Comparison of ENCODE assay signal across 8 cellular contexts in the genomic region with DNA sequence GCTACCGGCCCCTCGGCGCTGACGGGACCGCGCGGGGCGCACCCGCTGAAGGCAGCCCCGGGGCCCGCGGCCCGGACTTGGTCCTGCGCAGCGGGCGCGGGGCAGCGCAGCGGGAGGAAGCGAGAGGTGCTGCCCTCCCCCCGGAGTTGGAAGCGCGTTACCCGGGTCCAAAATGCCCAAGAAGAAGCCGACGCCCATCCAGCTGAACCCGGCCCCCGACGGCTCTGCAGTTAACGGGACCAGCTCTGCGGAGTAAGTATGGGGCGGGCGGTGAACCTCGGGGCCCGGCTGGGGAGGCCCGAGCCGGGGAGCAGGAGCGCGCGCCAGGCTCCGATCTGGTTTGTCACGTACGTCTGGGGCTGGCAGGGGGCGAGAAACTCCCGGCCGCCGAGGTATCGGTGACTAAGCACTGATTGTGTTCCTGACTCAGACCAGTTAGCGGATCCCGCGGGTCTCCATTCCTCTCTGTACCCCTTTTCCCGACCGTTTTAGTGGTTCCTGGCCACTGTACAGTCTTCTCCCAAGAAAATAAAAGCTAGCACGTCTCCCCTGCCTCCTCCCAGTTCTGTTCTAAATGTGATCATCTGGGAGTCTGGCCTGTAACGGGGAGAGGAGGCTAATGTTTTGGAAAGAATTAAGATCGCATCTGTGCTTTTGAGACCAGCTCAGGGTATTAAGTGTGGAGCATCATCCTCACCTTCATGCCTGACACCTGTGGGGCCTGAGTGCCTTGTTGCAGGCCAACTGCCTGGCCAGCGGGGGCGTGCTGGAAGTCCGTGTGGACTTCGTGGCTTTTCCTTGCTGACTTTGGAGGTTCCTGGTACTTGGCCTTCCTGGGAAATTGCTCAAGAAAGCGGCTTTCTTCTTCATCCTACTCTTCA. TPM values are rescaled to one million over a fixed set of nuclear protein-coding genes. Genes with fewer than 3 reads are reported as not detected.
DNase-seq lines count a peak whose midpoint lies in the region; ATAC-seq and TF ChIP-seq lines count a peak whose summit lies in the region.

No MANE protein-coding gene starts in this region.

- H3K9me3 ChIP-seq in Loucy (ENCODE audit: insufficient read depth, low read depth, low read length): no peaks in the 10 kb centered on the region

- H3K4me1 ChIP-seq in Loucy (ENCODE audit: insufficient read depth, low read length, poor library complexity, severe bottlenecking): peaks cover 46% of the 10 kb centered on the region

- no peaks in the 10 kb centered on the region for H3K9me2 ChIP-seq in Loucy (replicated peaks; ENCODE audit: low read depth, low read length)

- H3K27me3 ChIP-seq in Loucy (ENCODE audit: insufficient read depth, low read length, poor library complexity, severe bottlenecking): no peaks in the 10 kb centered on the region

- H3F3A ChIP-seq in Loucy (ENCODE audit: low read depth): 0 out of 2 replicates have a peak, but pooled peaks cover 7% of the 10 kb centered on the region

- H2AFZ ChIP-seq in Loucy (ENCODE audit: low read length): peak overlapping the region; percentile 72; the same call in 1 of the 2 replicates

- H3K9ac ChIP-seq in Loucy (ENCODE audit: low read depth, low read length, poor library complexity, severe bottlenecking): peak overlapping the region; percentile 75

- H3K4me1 Mint-ChIP-seq in chondrocyte (ENCODE audit: low read depth): peaks cover 44% of the 10 kb centered on the region

- peak overlapping the region; percentile 97 for H3K4me3 ChIP-seq in Loucy (ENCODE audit: low read length, poor library complexity, severe bottlenecking)

- DNase-seq in DMS 273 (lab: John Stamatoyannopoulos, UW; ENCODE audit: unreplicated experiment) (peak; percentile 64), chondrocyte (ENCODE audit: low spot score) (no peak), left lobe of liver (ENCODE audit: low spot score) (peak; percentile 63), inferior parietal cortex (ENCODE audit: extremely low spot score) (no peak)
- peak; percentile 81 to 82 for DNase-seq in activated CD4-positive, alpha-beta T cell treated with anti-CD3 and anti-CD28 coated beads for 4 hours
- DNase-seq in stimulated activated CD4-positive, alpha-beta T cell treated with anti-CD3 and anti-CD28 coated beads, Interleukin-2, amount 100 ng/mL, for 4 hours (ENCODE audit: low read depth): peak; percentile 77

- H3K4me2 ChIP-seq in Loucy (ENCODE audit: low read depth, low read length, poor library complexity, severe bottlenecking): peak overlapping the region; percentile 89

- H3K36me3 ChIP-seq in Loucy (ENCODE audit: insufficient read depth, low read length): no peaks in the 10 kb centered on the region

- TF ChIP-seq CTCF in Loucy (conservative IDR thresholded peaks at IDR 0.05; ENCODE audit: low read length): peak; percentile 48
- TF ChIP-seq CTCF in chondrocyte (IDR thresholded peaks at IDR 0.05): peak; percentile 67

- no peaks in the 10 kb centered on the region for H3K27me3 Mint-ChIP-seq in chondrocyte (ENCODE audit: low read depth)

- H3K27ac Mint-ChIP-seq in chondrocyte (ENCODE audit: unreplicated experiment): peak overlapping the region; percentile 91

- ATAC-seq in GM21619 (IDR thresholded peaks at IDR 0.05; ENCODE audit: unreplicated experiment): peak; percentile 29
- peak; percentile 54 for ATAC-seq in left lobe of liver

- H3K36me3 Mint-ChIP-seq in chondrocyte (ENCODE audit: low read depth): no peaks in the 10 kb centered on the region

- H3K79me2 ChIP-seq in Loucy (ENCODE audit: insufficient read depth, low read length): peaks cover 60% of the 10 kb centered on the region

- peak overlapping the region; percentile 81 for H3K4me3 Mint-ChIP-seq in chondrocyte (ENCODE audit: unreplicated experiment)

- H3K9me3 Mint-ChIP-seq in chondrocyte (ENCODE audit: low read depth): no peaks in the 10 kb centered on the region

- peaks cover 44% of the 10 kb centered on the region for H4K20me1 ChIP-seq in Loucy (ENCODE audit: insufficient read depth, low read length, poor library complexity, severe bottlenecking)

RNA-seq across cellular contexts. Expression of gene MAP2K1, which starts 0.7 kb away (rescaled TPM):
- total RNA-seq in chondrocyte (44.7 to 49.7 TPM (median 45.1 TPM) in 3 replicates), left lobe of liver (73.8 TPM)

RNA-seq across cellular contexts. Expression of gene TIPIN, which starts 30.9 kb away (rescaled TPM):
- total RNA-seq in chondrocyte: 6.3 to 11.9 TPM (median 8.2 TPM) in 3 replicates
- 2.5 TPM for total RNA-seq in left lobe of liver

Comparison
In these comparisons a context has a peak if more than half of its experiments do, and no peak if none do; other contexts are left out.
1. DNase-seq: peak in DMS 273 (single experiment), activated CD4-positive, alpha-beta T cell treated with anti-CD3 and anti-CD28 coated beads for 4 hours (2 of 2), left lobe of liver (single experiment) and stimulated activated CD4-positive, alpha-beta T cell treated with anti-CD3 and anti-CD28 coated beads, Interleukin-2, amount 100 ng/mL, for 4 hours (single experiment); none in chondrocyte (single experiment) and inferior parietal cortex (single experiment).